ENCODE assay signal across 8 cellular contexts in genomic region chr2:16656784-16657391, GRCh38. TPM values are rescaled to one million over a fixed set of nuclear protein-coding genes. Genes with fewer than 3 reads are reported as not detected.
DNase-seq lines count a peak whose midpoint lies in the region; ATAC-seq and TF ChIP-seq lines count a peak whose summit lies in the region.

No MANE protein-coding gene starts in this region.

- peaks cover 3 to 12% of the 10 kb centered on the region in 2 donors for H3K27me3 Mint-ChIP-seq in CD4-positive, alpha-beta memory T cell

- H3K4me1 ChIP-seq in body of pancreas (peaks cover 20% of the 10 kb centered on the region), mesendoderm (ENCODE audit: control insufficient read depth, low read depth, low read length) (no peaks in the 10 kb centered on the region)
- no peaks in the 10 kb centered on the region for H3K4me1 ChIP-seq in CD4-positive, alpha-beta memory T cell (ENCODE audit: insufficient read depth, low read length)

- H3K27me3 ChIP-seq in body of pancreas (no peaks in the 10 kb centered on the region), mesendoderm (ENCODE audit: insufficient read depth, low read length, poor library complexity) (no peaks in the 10 kb centered on the region)
- H3K27me3 ChIP-seq in CD4-positive, alpha-beta memory T cell (ENCODE audit: insufficient read depth, low read length), result no peaks in the 10 kb centered on the region

- intact Hi-C loops in body of pancreas (cut with DNase I), result no loop called here
- intact Hi-C loops in posterior vena cava (cut with DNase I), result loop anchor here in 1 of 2 donors (10.0 kb wide), 1 partner anchor 68 kb away; no protein-coding TSS in a partner anchor
- intact Hi-C loops in CD4-positive, alpha-beta memory T cell (cut with micrococcal nuclease), result no loop called here

- DNase-seq in body of pancreas (peak in 1 of 4 donors; percentile 63), posterior vena cava (ENCODE audit: low spot score) (peak; percentile 90), NCI-H1436 (lab: John Stamatoyannopoulos, UW) (no peak), mesendoderm (no peak), NCI-H146 (lab: John Stamatoyannopoulos, UW) (no peak)
- DNase-seq in CD4-positive, alpha-beta memory T cell, result no peak

- no peak overlapping the region for H2BK15ac ChIP-seq in mesendoderm (replicated peaks; ENCODE audit: low read depth)

- no peak overlapping the region for H2AK5ac ChIP-seq in mesendoderm (ENCODE audit: low read length)

- H3K4me3 Mint-ChIP-seq in CD4-positive, alpha-beta memory T cell, result no peak overlapping the region

- no peaks in the 10 kb centered on the region for H3K4me1 Mint-ChIP-seq in CD4-positive, alpha-beta memory T cell

- TF ChIP-seq CTCF in body of pancreas (IDR thresholded peaks at IDR 0.05), result no peak

- CTCF ChIA-PET in CD4-positive, alpha-beta memory T cell (lab: Charles Lee; ENCODE audit: partially characterized antibody), result no interaction called here

- no peaks in the 10 kb centered on the region for H3K36me3 Mint-ChIP-seq in CD4-positive, alpha-beta memory T cell

- 60 to 72% methylated on average over 8 of the region's 8 CpGs for WGBS in body of pancreas, 2 donors
- WGBS in mesendoderm (ENCODE audit: extremely low coverage, insufficient coverage, low lambda C conversion rate), result no CpG with 5 or more reads among the region's 8 CpGs

- no peaks in the 10 kb centered on the region for H3K9me3 Mint-ChIP-seq in CD4-positive, alpha-beta memory T cell

- H3K36me3 ChIP-seq in body of pancreas (replicated peaks in 1 of 2; ENCODE audit: insufficient read depth in 1 of 2, low read depth in 2 of 2), result no peaks in the 10 kb centered on the region
- H3K36me3 ChIP-seq in mesendoderm (ENCODE audit: control insufficient read depth, insufficient read depth, low read length), result no peaks in the 10 kb centered on the region
- no peaks in the 10 kb centered on the region for H3K36me3 ChIP-seq in CD4-positive, alpha-beta memory T cell (ENCODE audit: insufficient read depth, low read length)

- no peak overlapping the region for H3K23ac ChIP-seq in mesendoderm (ENCODE audit: low read length)

- no peak overlapping the region for H3K4me2 ChIP-seq in mesendoderm (ENCODE audit: low read length)

- H3K9ac ChIP-seq in mesendoderm (ENCODE audit: low read length), result no peak overlapping the region

- H2BK5ac ChIP-seq in mesendoderm (ENCODE audit: low read length), result no peak overlapping the region

- ATAC-seq in GM19438 (IDR thresholded peaks at IDR 0.05; ENCODE audit: low read depth, unreplicated experiment), result peak; percentile 59
- ATAC-seq in HG03196 (IDR thresholded peaks at IDR 0.05; ENCODE audit: unreplicated experiment), result peak; percentile 74
- peak; percentile 26 for ATAC-seq in body of pancreas

- H4K8ac ChIP-seq in mesendoderm (ENCODE audit: low read depth, low read length), result no peak overlapping the region

- no peak overlapping the region for H3K4ac ChIP-seq in mesendoderm (ENCODE audit: low read depth, low read length)

- peak in 1 of 3 donors; percentile 32 for TF ChIP-seq POLR2A in body of pancreas (IDR thresholded peaks at IDR 0.05)

- H3K4me3 ChIP-seq in body of pancreas, result no peak overlapping the region
- no peak overlapping the region for H3K4me3 ChIP-seq in mesendoderm (ENCODE audit: low read length)
- H3K4me3 ChIP-seq in CD4-positive, alpha-beta memory T cell (ENCODE audit: low read length in 2 of 2), result no peak overlapping the region

- no peak overlapping the region for H3K56ac ChIP-seq in mesendoderm (ENCODE audit: low read length)

- H3K18ac ChIP-seq in mesendoderm (ENCODE audit: low read length), result no peak overlapping the region

- no peaks in the 10 kb centered on the region for H3K79me1 ChIP-seq in mesendoderm (ENCODE audit: low read length)

- H3K9me3 ChIP-seq in body of pancreas, result no peaks in the 10 kb centered on the region
- no peaks in the 10 kb centered on the region for H3K9me3 ChIP-seq in CD4-positive, alpha-beta memory T cell (ENCODE audit: control insufficient read depth in 1 of 2, low read length in 2 of 2)

- no peak overlapping the region for H2BK120ac ChIP-seq in mesendoderm (ENCODE audit: low read depth, low read length)

- POLR2A ChIA-PET in CD4-positive, alpha-beta memory T cell (lab: Charles Lee; ENCODE audit: partially characterized antibody), result no interaction called here

- H3K27ac ChIP-seq in body of pancreas (peak overlapping the region in 1 of 4 donors; percentile 68), mesendoderm (ENCODE audit: low read depth, low read length) (no peak overlapping the region)
- H3K27ac ChIP-seq in CD4-positive, alpha-beta memory T cell (ENCODE audit: low read depth, low read length), result no peak overlapping the region

- no peak overlapping the region for H3K27ac Mint-ChIP-seq in CD4-positive, alpha-beta memory T cell

- no peak overlapping the region for H4K5ac ChIP-seq in mesendoderm (ENCODE audit: low read length)

- H3K79me2 ChIP-seq in mesendoderm (ENCODE audit: control insufficient read depth, insufficient read depth, low read length), result no peaks in the 10 kb centered on the region

RNA-seq across cellular contexts. Expression of gene CYRIA, which starts 8.7 kb away (rescaled TPM):
- 1 to 10 TPM; 4.4 to 5.3 TPM for total RNA-seq in body of pancreas
- total RNA-seq in posterior vena cava, result 10 to 100 TPM; 22.3 to 23.5 TPM
- 1.4 TPM for polyA plus RNA-seq in mesendoderm (2013, experiment 1 of 2)
- polyA plus RNA-seq in mesendoderm (2013, experiment 2 of 2), result 1.4 TPM
- under 1 TPM; 0.11 to 0.32 TPM for total RNA-seq in CD4-positive, alpha-beta memory T cell
- under 1 TPM in 1 of 2 donors, not detected in 1; 0.18 TPM for polyA plus RNA-seq in CD4-positive, alpha-beta memory T cell

Comparison
In these comparisons a context has a peak if more than half of its experiments do, and no peak if none do; other contexts are left out.
1. RNA of gene CYRIA, which starts 8.7 kb away (total RNA-seq): 22.3 to 23.5 TPM in posterior vena cava and 4.4 to 5.3 TPM in body of pancreas; 0.11 to 0.32 TPM in CD4-positive, alpha-beta memory T cell; every median in the first group is over 4 times any median in the second.
2. Peak in every context shown above with its lines, with median percentiles within 50 percentile points of each other: ATAC-seq.